8 cellular contexts compared by ENCODE assay signal in genomic region chr2:239934571-239935171, GRCh38.
A peak's percentile ranks its signal among the peaks of the same experiment; 100 is the strongest.
DNase-seq lines count a peak whose midpoint lies in the region; ATAC-seq lines count a peak whose summit lies in the region.

No MANE protein-coding gene starts in this region.

- intact Hi-C loops in right cardiac atrium (cut with DNase I) = loop anchor here in 2 of 4 donors (2.0 to 10.0 kb wide), 2 partner anchors 50 to 56 kb away; no protein-coding TSS in a partner anchor
- intact Hi-C loops in sciatic nerve (cut with DNase I) = no loop called here

- peak; percentile 72 for DNase-seq in CD1c-positive myeloid dendritic cell (ENCODE audit: extremely low spot score)
- DNase-seq in HT-29 (ENCODE audit: low spot score) = peak; percentile 57
- peak; percentile 34 for DNase-seq in T follicular helper cell (ENCODE audit: low read depth)
- peak in 46 of 56 donors; percentile 22 to 92 (median 57) for DNase-seq in amygdala (lab: John Stamatoyannopoulos, UW)
- peak; percentile 67 to 83 (median 71) for DNase-seq in right cardiac atrium
- DNase-seq in sciatic nerve (ENCODE audit: low spot score) = peak; percentile 78

- H3K9me3 ChIP-seq in right cardiac atrium (ENCODE audit: control insufficient read depth, low read length) = no peaks in the 10 kb centered on the region

- H3K27ac ChIP-seq in right cardiac atrium (ENCODE audit: low read length) = no peak overlapping the region

- 39% methylated on average over 19 of the region's 19 CpGs for WGBS in right cardiac atrium

- H3K4me1 ChIP-seq in right cardiac atrium (ENCODE audit: control insufficient read depth, insufficient read depth, low read length) = peaks cover 1% of the 10 kb centered on the region

- H3K4me3 ChIP-seq in right cardiac atrium (ENCODE audit: low read length) = no peak overlapping the region

- ATAC-seq in right cardiac atrium (peak; percentile 56 to 57), sciatic nerve (peak; percentile 74), HG02885 (IDR thresholded peaks at IDR 0.05; ENCODE audit: poor library complexity, unreplicated experiment) (no peak), GM21423 (IDR thresholded peaks at IDR 0.05; ENCODE audit: unreplicated experiment) (no peak)

- no peaks in the 10 kb centered on the region for H3K27me3 ChIP-seq in right cardiac atrium (ENCODE audit: control insufficient read depth, insufficient read depth)

Comparison
In these comparisons a context has a peak if more than half of its experiments do, and no peak if none do; other contexts are left out.
1. ATAC-seq: peak in right cardiac atrium (2 of 2) and sciatic nerve (single experiment); none in HG02885 (single experiment) and GM21423 (single experiment).
2. Peak in every context shown above with its lines, with median percentiles within 50 percentile points of each other: DNase-seq.